ENCODE assay signal across 8 cellular contexts in the genomic region with DNA sequence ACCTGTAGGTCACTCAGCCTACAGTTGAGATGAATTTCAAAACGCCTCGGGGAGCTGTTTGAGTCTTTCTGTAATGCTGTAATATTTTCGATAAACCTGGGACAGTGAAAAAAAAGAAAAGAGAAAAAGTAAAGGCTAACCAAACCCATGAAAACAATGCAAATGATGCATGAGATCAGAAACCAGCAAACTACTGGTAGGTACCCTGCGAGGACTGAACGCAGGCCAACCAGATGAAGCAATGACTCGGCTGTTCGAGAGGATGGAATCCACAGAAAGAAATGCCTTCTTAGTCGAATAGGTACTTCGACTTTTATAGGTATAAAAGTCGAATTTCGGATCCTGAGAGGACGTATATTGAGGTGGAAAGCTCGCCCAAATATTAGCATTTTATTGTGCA. TPM values are rescaled to one million over a fixed set of nuclear protein-coding genes. Genes with fewer than 3 reads are reported as not detected.
DNase-seq lines count a peak whose midpoint lies in the region; ATAC-seq lines count a peak whose summit lies in the region.

No MANE protein-coding gene starts in this region.

- POLR2A ChIA-PET in CD8-positive, alpha-beta memory T cell (lab: Charles Lee): no interaction called here

- peak overlapping the region; percentile 90 for H3K4me3 ChIP-seq in CD8-positive, alpha-beta memory T cell (ENCODE audit: low read length)
- peak overlapping the region; percentile 98 for H3K4me3 ChIP-seq in iPS-15b (ENCODE audit: low read depth, low read length)

- peak overlapping the region in 7 of 8 donors; percentile 3 to 93 (median 81) for H3K27ac Mint-ChIP-seq in CD8-positive, alpha-beta memory T cell
- peak overlapping the region; percentile 97 to 99 for H3K27ac Mint-ChIP-seq in activated naive CD4-positive, alpha-beta T cell treated with anti-CD3 and anti-CD28 coated beads, Interleukin-2, amount 50 U/mL, for 72 hours
- H3K27ac Mint-ChIP-seq in stimulated activated effector memory CD8-positive, alpha-beta T cell treated with anti-CD3 and anti-CD28 coated beads, Interleukin-12 subunit alpha, Interleukin-12 subunit beta, amount 100 ng/mL, for 72 hours: peak overlapping the region; percentile 99

- H3K9me3 ChIP-seq in CD8-positive, alpha-beta memory T cell (ENCODE audit: low read length): no peaks in the 10 kb centered on the region
- no peaks in the 10 kb centered on the region for H3K9me3 ChIP-seq in iPS-15b (ENCODE audit: control insufficient read depth, insufficient read depth, low read length)

- H3K36me3 Mint-ChIP-seq in CD8-positive, alpha-beta memory T cell: peaks cover 0 to 9% (median 0%) of the 10 kb centered on the region in 3 donors
- H3K36me3 Mint-ChIP-seq in activated naive CD4-positive, alpha-beta T cell treated with anti-CD3 and anti-CD28 coated beads, Interleukin-2, amount 50 U/mL, for 72 hours: peaks cover 32 to 33% of the 10 kb centered on the region in 2 donors
- peaks cover 37% of the 10 kb centered on the region for H3K36me3 Mint-ChIP-seq in stimulated activated effector memory CD8-positive, alpha-beta T cell treated with anti-CD3 and anti-CD28 coated beads, Interleukin-12 subunit alpha, Interleukin-12 subunit beta, amount 100 ng/mL, for 72 hours

- no peak overlapping the region for H3K9ac ChIP-seq in iPS-15b (ENCODE audit: low read depth, low read length)

- H3K4me1 Mint-ChIP-seq in CD8-positive, alpha-beta memory T cell: peaks cover 25 to 28% (median 27%) of the 10 kb centered on the region in 3 donors
- peaks cover 20% of the 10 kb centered on the region for H3K4me1 Mint-ChIP-seq in stimulated activated effector memory CD8-positive, alpha-beta T cell treated with anti-CD3 and anti-CD28 coated beads, Interleukin-12 subunit alpha, Interleukin-12 subunit beta, amount 100 ng/mL, for 72 hours

- peaks cover 0 to 2% of the 10 kb centered on the region in 2 donors for H3K27me3 Mint-ChIP-seq in CD8-positive, alpha-beta memory T cell

- no peaks in the 10 kb centered on the region for H3K9me3 Mint-ChIP-seq in CD8-positive, alpha-beta memory T cell
- H3K9me3 Mint-ChIP-seq in activated naive CD4-positive, alpha-beta T cell treated with anti-CD3 and anti-CD28 coated beads, Interleukin-2, amount 50 U/mL, for 72 hours: no peaks in the 10 kb centered on the region
- no peaks in the 10 kb centered on the region for H3K9me3 Mint-ChIP-seq in stimulated activated effector memory CD8-positive, alpha-beta T cell treated with anti-CD3 and anti-CD28 coated beads, Interleukin-12 subunit alpha, Interleukin-12 subunit beta, amount 100 ng/mL, for 72 hours

- H3K4me3 Mint-ChIP-seq in CD8-positive, alpha-beta memory T cell: peak overlapping the region; percentile 93 to 99 (median 97)
- peak overlapping the region; percentile 99 for H3K4me3 Mint-ChIP-seq in stimulated activated effector memory CD8-positive, alpha-beta T cell treated with anti-CD3 and anti-CD28 coated beads, Interleukin-12 subunit alpha, Interleukin-12 subunit beta, amount 100 ng/mL, for 72 hours

- peaks cover 13% of the 10 kb centered on the region for H3K4me1 ChIP-seq in CD8-positive, alpha-beta memory T cell (ENCODE audit: insufficient read depth, low read length)
- peaks cover 11% of the 10 kb centered on the region for H3K4me1 ChIP-seq in iPS-15b (ENCODE audit: control insufficient read depth, insufficient read depth, low read length)

- no peaks in the 10 kb centered on the region for H3K36me3 ChIP-seq in CD8-positive, alpha-beta memory T cell (ENCODE audit: insufficient read depth, low read length)
- H3K36me3 ChIP-seq in iPS-15b (ENCODE audit: control insufficient read depth, insufficient read depth, low read length): no peaks in the 10 kb centered on the region

- CTCF ChIA-PET in CD8-positive, alpha-beta memory T cell (lab: Charles Lee): interaction anchor here (0.9 to 1.1 kb wide), 3 partner anchors 20 to 26 kb away, joined by 3 to 5 read pairs (median 3); no protein-coding TSS in a partner anchor

- peak; percentile 39 to 47 for ATAC-seq in activated naive CD4-positive, alpha-beta T cell treated with anti-CD3 and anti-CD28 coated beads, Interleukin-2, amount 50 U/mL, for 72 hours
- ATAC-seq in stimulated activated effector memory CD8-positive, alpha-beta T cell treated with anti-CD3 and anti-CD28 coated beads, Interleukin-12 subunit alpha, Interleukin-12 subunit beta, amount 100 ng/mL, for 72 hours: no peak
- no peak for ATAC-seq in HG03457 (IDR thresholded peaks at IDR 0.05; ENCODE audit: unreplicated experiment)

- no peak for DNase-seq in CD8-positive, alpha-beta memory T cell
- DNase-seq in HT-29 (ENCODE audit: low spot score): peak; percentile 35
- no peak for DNase-seq in activated naive CD4-positive, alpha-beta T cell treated with anti-CD3 and anti-CD28 coated beads, Interleukin-2, amount 50 U/mL, for 72 hours (ENCODE audit: low spot score in 2 of 2)
- DNase-seq in stimulated activated effector memory CD8-positive, alpha-beta T cell treated with anti-CD3 and anti-CD28 coated beads, Interleukin-12 subunit alpha, Interleukin-12 subunit beta, amount 100 ng/mL, for 72 hours (ENCODE audit: low spot score in 2 of 2): no peak
- no peak for DNase-seq in HPDE6-E6E7 (ENCODE audit: extremely low spot score)
- DNase-seq in DMS153 (lab: John Stamatoyannopoulos, UW): no peak

- no peaks in the 10 kb centered on the region for H3K27me3 ChIP-seq in CD8-positive, alpha-beta memory T cell (ENCODE audit: insufficient read depth, low read length, poor library complexity, severe bottlenecking)
- no peaks in the 10 kb centered on the region for H3K27me3 ChIP-seq in iPS-15b (ENCODE audit: control insufficient read depth, insufficient read depth, low read length)

- peak overlapping the region; percentile 38 for H3K27ac ChIP-seq in CD8-positive, alpha-beta memory T cell (ENCODE audit: low read depth, low read length)

RNA-seq across cellular contexts. Expression of a gene that starts 0.5 kb away (rescaled TPM):
- 10 to 100 TPM; 25.5 to 27.8 TPM for total RNA-seq in CD8-positive, alpha-beta memory T cell
- polyA plus RNA-seq in CD8-positive, alpha-beta memory T cell: 2.3 TPM
- total RNA-seq in HT-29 (2014; rRNA removed; shearing (Covaris generic)): 3.5 and 3.6 TPM in 2 replicates
- 10 to 100 TPM; 32.5 to 52.1 TPM for total RNA-seq in activated naive CD4-positive, alpha-beta T cell treated with anti-CD3 and anti-CD28 coated beads, Interleukin-2, amount 50 U/mL, for 72 hours

RNA-seq across cellular contexts. Expression of a gene that starts 6.8 kb away (rescaled TPM):
- 10 to 100 TPM; 42.7 to 43.0 TPM for total RNA-seq in CD8-positive, alpha-beta memory T cell
- 108 TPM for polyA plus RNA-seq in CD8-positive, alpha-beta memory T cell
- total RNA-seq in HT-29 (2014; rRNA removed; shearing (Covaris generic)): 6.8 and 6.9 TPM in 2 replicates
- 10 to 100 TPM; 49.8 to 55.9 TPM for total RNA-seq in activated naive CD4-positive, alpha-beta T cell treated with anti-CD3 and anti-CD28 coated beads, Interleukin-2, amount 50 U/mL, for 72 hours

Comparison
In these comparisons a context has a peak if more than half of its experiments do, and no peak if none do; other contexts are left out.
1. ATAC-seq: peak in activated naive CD4-positive, alpha-beta T cell treated with anti-CD3 and anti-CD28 coated beads, Interleukin-2, amount 50 U/mL, for 72 hours (2 of 2); none in stimulated activated effector memory CD8-positive, alpha-beta T cell treated with anti-CD3 and anti-CD28 coated beads, Interleukin-12 subunit alpha, Interleukin-12 subunit beta, amount 100 ng/mL, for 72 hours (single experiment) and HG03457 (single experiment).
2. Peak in every context shown above with its lines, with median percentiles within 50 percentile points of each other: H3K27ac Mint-ChIP-seq.